ENCODE assay signal across 1 cellular context in the genomic region with DNA sequence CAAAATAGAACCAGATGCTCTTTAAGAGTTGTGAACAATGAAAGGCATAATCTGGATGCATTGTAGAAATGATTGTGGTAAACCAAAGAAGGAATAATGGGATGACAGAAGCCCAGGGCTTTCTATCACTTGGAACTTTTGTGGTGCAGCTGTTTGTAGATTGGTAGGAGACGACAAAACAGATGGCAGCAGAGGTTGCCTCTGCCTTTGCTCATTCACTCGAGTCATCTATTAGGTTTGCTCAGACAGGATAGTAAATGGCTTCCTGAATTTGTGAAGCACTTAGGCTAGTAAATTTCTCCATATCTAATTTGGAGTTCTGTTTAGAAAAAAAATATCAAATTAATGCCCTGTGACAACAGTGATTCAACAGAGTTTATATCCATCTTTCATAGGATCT.
TF ChIP-seq lines count a peak whose summit lies in the region.

No MANE protein-coding gene starts in this region.

TF ChIP-seq in WTC11, 78 proteins besides CTCF, POLR2A, EP300 and RAD21 (continued from another document):
- TF ChIP-seq, protein P1, sequence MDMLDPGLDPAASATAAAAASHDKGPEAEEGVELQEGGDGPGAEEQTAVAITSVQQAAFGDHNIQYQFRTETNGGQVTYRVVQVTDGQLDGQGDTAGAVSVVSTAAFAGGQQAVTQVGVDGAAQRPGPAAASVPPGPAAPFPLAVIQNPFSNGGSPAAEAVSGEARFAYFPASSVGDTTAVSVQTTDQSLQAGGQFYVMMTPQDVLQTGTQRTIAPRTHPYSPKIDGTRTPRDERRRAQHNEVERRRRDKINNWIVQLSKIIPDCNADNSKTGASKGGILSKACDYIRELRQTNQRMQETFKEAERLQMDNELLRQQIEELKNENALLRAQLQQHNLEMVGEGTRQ (CRISPR knock-in tag; IDR thresholded peaks at IDR 0.05): no peak
- TF ChIP-seq ELF4 (CRISPR knock-in tag; IDR thresholded peaks at IDR 0.05; ENCODE audit: low read depth) (no peak), FOXP1 (CRISPR knock-in tag; IDR thresholded peaks at IDR 0.05; ENCODE audit: borderline replicate concordance) (no peak)
